ENCODE assay signal across 11 cellular contexts in genomic region chr11:45405916-45406670, GRCh38.
DNase-seq lines count a peak whose midpoint lies in the region; ATAC-seq and TF ChIP-seq lines count a peak whose summit lies in the region.
"Had no signal": no experiment of that assay in that cellular context is flagged by ENCODE, and none has a peak within 500 bp of the region (broad histone marks: within the 10 kb centered on the region; RNA-seq: fewer than 3 reads in every experiment).

No MANE protein-coding gene starts in this region.

- H3K4me3 ChIP-seq in OCI-LY7 (ENCODE audit: low read depth, low read length, poor library complexity, severe bottlenecking) = no peak overlapping the region
- H3K4me3 ChIP-seq in smooth muscle cell = no peak overlapping the region
- H3K4me3 ChIP-seq: BLaER1 had no signal

- TF ChIP-seq CTCF in OCI-LY7 (conservative IDR thresholded peaks at IDR 0.05; ENCODE audit: low read length) (peak; percentile 70), smooth muscle cell (IDR thresholded peaks at IDR 0.05; ENCODE audit: borderline replicate concordance, insufficient read depth, poor library complexity, severe bottlenecking) (peak; percentile 65)

- H2AFZ ChIP-seq in OCI-LY7 (ENCODE audit: low read length) = no peak overlapping the region
- H2AFZ ChIP-seq in smooth muscle cell (ENCODE audit: low read depth) = no peak overlapping the region

- BruUV-seq in OCI-LY7 (replicated peaks; lab: Mats Ljungman, UMichigan) = no TSS peak

- H3K9me2 ChIP-seq in OCI-LY7 (ENCODE audit: insufficient read depth, low read length) = no peaks in the 10 kb centered on the region

- H3K27ac ChIP-seq in OCI-LY7 (ENCODE audit: low read depth, low read length, poor library complexity, severe bottlenecking) (no peak overlapping the region), smooth muscle cell (ENCODE audit: low read depth) (no peak overlapping the region)
- H3K27ac ChIP-seq: BLaER1 had no signal

- H3K36me3 ChIP-seq in OCI-LY7 (ENCODE audit: insufficient read depth, low read length) = no peaks in the 10 kb centered on the region
- H3K36me3 ChIP-seq in smooth muscle cell (ENCODE audit: low read depth) = no peaks in the 10 kb centered on the region
- H3K36me3 ChIP-seq: BLaER1 had no signal

- H3K9me3 ChIP-seq in OCI-LY7 (ENCODE audit: low read length) (no peaks in the 10 kb centered on the region), smooth muscle cell (replicated peaks; ENCODE audit: low read depth) (no peaks in the 10 kb centered on the region)
- H3K9me3 ChIP-seq: BLaER1 had no signal

- H4K20me1 ChIP-seq in OCI-LY7 (ENCODE audit: insufficient read depth, low read length) = no peaks in the 10 kb centered on the region
- no peaks in the 10 kb centered on the region for H4K20me1 ChIP-seq in smooth muscle cell (ENCODE audit: low read depth)

- no peak overlapping the region for H3K9ac ChIP-seq in smooth muscle cell (ENCODE audit: low read depth)
- H3K9ac ChIP-seq: BLaER1 had no signal

- no peaks in the 10 kb centered on the region for H3K79me2 ChIP-seq in OCI-LY7 (ENCODE audit: insufficient read depth, low read depth, low read length)
- no peaks in the 10 kb centered on the region for H3K79me2 ChIP-seq in smooth muscle cell (ENCODE audit: low read depth)

- no peaks in the 10 kb centered on the region for H3K4me1 ChIP-seq in OCI-LY7 (ENCODE audit: insufficient read depth, low read length, poor library complexity, severe bottlenecking)
- peaks cover 10% of the 10 kb centered on the region for H3K4me1 ChIP-seq in smooth muscle cell (ENCODE audit: low read depth)
- H3K4me1 ChIP-seq: BLaER1 had no signal

- WGBS in smooth muscle cell (ENCODE audit: low lambda C conversion rate) = 63% methylated on average over 3 of the region's 3 CpGs

- DNase-seq in NCI-H82 (lab: John Stamatoyannopoulos, UW) (peak; percentile 30), NCI-H82 treated with DMSO at 0.1 percent for 48 hours (lab: John Stamatoyannopoulos, UW; ENCODE audit: unreplicated experiment) (no peak), OCI-LY7 (ENCODE audit: low spot score) (peak; percentile 4), fibroblast of gingiva (ENCODE audit: low read depth) (peak; percentile 5), smooth muscle cell (lab: John Stamatoyannopoulos, UW; ENCODE audit: unreplicated experiment) (no peak), NOMO-1 treated with dmso at 0.1 percent for 144 hours (lab: John Stamatoyannopoulos, UW; ENCODE audit: unreplicated experiment) (no peak)
- no peak for DNase-seq in stimulated activated naive CD8-positive, alpha-beta T cell treated with anti-CD3 and anti-CD28 coated beads, Interleukin-15, Interleukin-2, amounts not matched to agents 100 U/mL and 50 U/mL, for 24 hours
- DNase-seq: activated CD8-positive, alpha-beta memory T cell treated with anti-CD3 and anti-CD28 coated beads, Interleukin-2, amount 50 U/mL, for 48 hours; naive thymus-derived CD4-positive, alpha-beta T cell had no signal

- ATAC-seq in GM21723 (IDR thresholded peaks at IDR 0.05; ENCODE audit: unreplicated experiment) = no peak
- no peak for ATAC-seq in stimulated activated naive CD8-positive, alpha-beta T cell treated with anti-CD3 and anti-CD28 coated beads, Interleukin-15, Interleukin-2, amounts not matched to agents 100 U/mL and 50 U/mL, for 24 hours
- ATAC-seq: naive thymus-derived CD4-positive, alpha-beta T cell had no signal

- CTCF ChIA-PET in OCI-LY7 (lab: Charles Lee; ENCODE audit: unreplicated experiment) = no interaction called here

- no peaks in the 10 kb centered on the region for H3F3A ChIP-seq in smooth muscle cell (ENCODE audit: low read depth)

- no peaks in the 10 kb centered on the region for H3K27me3 ChIP-seq in smooth muscle cell (ENCODE audit: low read depth)

- intact Hi-C loops in OCI-LY7 (cut with micrococcal nuclease; ENCODE audit: unreplicated experiment) = no loop called here

- POLR2A ChIA-PET in OCI-LY7 (lab: Charles Lee) = interaction anchor here (0.6 kb wide), 1 partner anchor 8 kb away, joined by 5 read pairs; no protein-coding TSS in a partner anchor

- H3K4me2 ChIP-seq in OCI-LY7 (ENCODE audit: low read length) = no peak overlapping the region
- no peak overlapping the region for H3K4me2 ChIP-seq in smooth muscle cell
- H3K4me2 ChIP-seq: BLaER1 had no signal

Comparison
In these comparisons a context has a peak if more than half of its experiments do, and no peak if none do; other contexts are left out.
1. DNase-seq: peak in NCI-H82 (single experiment), OCI-LY7 (single experiment) and fibroblast of gingiva (single experiment); none in NCI-H82 treated with DMSO at 0.1 percent for 48 hours (single experiment), smooth muscle cell (single experiment), stimulated activated naive CD8-positive, alpha-beta T cell treated with anti-CD3 and anti-CD28 coated beads, Interleukin-15, Interleukin-2, amounts not matched to agents 100 U/mL and 50 U/mL, for 24 hours (single experiment) and NOMO-1 treated with dmso at 0.1 percent for 144 hours (single experiment).